Comparison of ENCODE assay signal across 1 cellular context in genomic region chr20:57013741-57014140, GRCh38.
TF ChIP-seq lines count a peak whose summit lies in the region.

No MANE protein-coding gene starts in this region.

TF ChIP-seq in H1, 55 proteins besides CTCF, POLR2A, EP300 and RAD21 (continued from another document):
- TF ChIP-seq E2F6 (IDR thresholded peaks at IDR 0.05), result peak; percentile 63; the same call in 1 of the 2 replicates
